8 cellular contexts compared by ENCODE assay signal in genomic region chr17:41496803-41497484, GRCh38. TPM values are rescaled to one million over a fixed set of nuclear protein-coding genes. Genes with fewer than 3 reads are reported as not detected.
DNase-seq lines count a peak whose midpoint lies in the region; ATAC-seq and TF ChIP-seq lines count a peak whose summit lies in the region.

No MANE protein-coding gene starts in this region.

- DNase-seq in GM10248 (ENCODE audit: extremely low spot score) (peak; percentile 67), NOMO-1 treated with dmso at 0.1 percent for 144 hours (lab: John Stamatoyannopoulos, UW; ENCODE audit: unreplicated experiment) (peak; percentile 98), erythroblast (lab: John Stamatoyannopoulos, UW) (peak; percentile 84 to 88), thyroid gland (peak; percentile 81 to 85), epidermal melanocyte (ENCODE audit: insufficient read length, low spot score) (no peak)
- peak; percentile 5 to 6 for DNase-seq in activated CD8-positive, alpha-beta memory T cell treated with anti-CD3 and anti-CD28 coated beads for 4 hours (ENCODE audit: low read depth in 2 of 2)
- no peak for DNase-seq in natural killer cell treated with Interleukin-12 subunit alpha and Interleukin-12 subunit beta and Interleukin-15 and Interleukin-18, amount 100 ng/mL, for 72 hours (ENCODE audit: low spot score)

- CTCF ChIA-PET in GM10248 (lab: Yijun Ruan, JAX) = interaction anchor here (1.5 kb wide), 1 partner anchor 10 kb away, joined by 5 read pairs; no protein-coding TSS in a partner anchor

- ATAC-seq in HG02981 (IDR thresholded peaks at IDR 0.05; ENCODE audit: unreplicated experiment) = peak; percentile 81
- peak; percentile 82 to 84 for ATAC-seq in natural killer cell treated with Interleukin-12 subunit alpha and Interleukin-12 subunit beta and Interleukin-15 and Interleukin-18, amount 100 ng/mL, for 72 hours

- peak overlapping the region in 1 of 2 donors; percentile 6 for H3K27ac Mint-ChIP-seq in natural killer cell treated with Interleukin-12 subunit alpha and Interleukin-12 subunit beta and Interleukin-15 and Interleukin-18, amount 100 ng/mL, for 72 hours

- peaks cover 11 to 19% of the 10 kb centered on the region in 2 donors for H3K27me3 Mint-ChIP-seq in natural killer cell treated with Interleukin-12 subunit alpha and Interleukin-12 subunit beta and Interleukin-15 and Interleukin-18, amount 100 ng/mL, for 72 hours

- no peak for TF ChIP-seq POLR2A in erythroblast (IDR thresholded peaks at IDR 0.05; ENCODE audit: low read length)
- peak in 1 of 2 donors; percentile 26 for TF ChIP-seq POLR2A in thyroid gland (IDR thresholded peaks at IDR 0.05)

- no peak overlapping the region for H3K4me3 ChIP-seq in thyroid gland (replicated peaks in 1 of 3)

- H3K27ac ChIP-seq in thyroid gland = no peak overlapping the region

- no peaks in the 10 kb centered on the region for H3K9me3 ChIP-seq in thyroid gland

- H3K4me1 ChIP-seq in thyroid gland = peaks cover 0 to 4% of the 10 kb centered on the region in 2 donors

- TF ChIP-seq CTCF in GM10248 (IDR thresholded peaks at IDR 0.05; ENCODE audit: control extremely low read depth, extremely low read depth, low read depth, missing control alignments) = no peak
- peak in 5 of 6 experiments; percentile 31 to 79 (median 74) for TF ChIP-seq CTCF in thyroid gland (IDR thresholded peaks at IDR 0.05)

- no peaks in the 10 kb centered on the region for H3K4me1 Mint-ChIP-seq in natural killer cell treated with Interleukin-12 subunit alpha and Interleukin-12 subunit beta and Interleukin-15 and Interleukin-18, amount 100 ng/mL, for 72 hours (ENCODE audit: low read depth in 2 of 2)

- WGBS in thyroid gland, 2 donors = 48 to 58% methylated on average over 10 to 12 of the region's 12 CpGs

- no peak overlapping the region for H3K4me3 Mint-ChIP-seq in natural killer cell treated with Interleukin-12 subunit alpha and Interleukin-12 subunit beta and Interleukin-15 and Interleukin-18, amount 100 ng/mL, for 72 hours

- H3K9me3 Mint-ChIP-seq in natural killer cell treated with Interleukin-12 subunit alpha and Interleukin-12 subunit beta and Interleukin-15 and Interleukin-18, amount 100 ng/mL, for 72 hours = no peaks in the 10 kb centered on the region

- H3K36me3 Mint-ChIP-seq in natural killer cell treated with Interleukin-12 subunit alpha and Interleukin-12 subunit beta and Interleukin-15 and Interleukin-18, amount 100 ng/mL, for 72 hours = no peaks in the 10 kb centered on the region

- POLR2A ChIA-PET in GM10248 (lab: Yijun Ruan, JAX) = no interaction called here

- H3K36me3 ChIP-seq in thyroid gland = no peaks in the 10 kb centered on the region

- no peaks in the 10 kb centered on the region for H3K27me3 ChIP-seq in thyroid gland

- intact Hi-C loops in thyroid gland (cut with DNase I) = no loop called here

RNA-seq across cellular contexts. Expression of gene KRT36, which starts 7.2 kb away (rescaled TPM):
- not detected for total RNA-seq in natural killer cell treated with Interleukin-12 subunit alpha and Interleukin-12 subunit beta and Interleukin-15 and Interleukin-18, amount 100 ng/mL, for 72 hours
- total RNA-seq in thyroid gland = not detected

RNA-seq across cellular contexts. Expression of gene KRT13, which starts 8.5 kb away (rescaled TPM):
- not detected for total RNA-seq in natural killer cell treated with Interleukin-12 subunit alpha and Interleukin-12 subunit beta and Interleukin-15 and Interleukin-18, amount 100 ng/mL, for 72 hours
- total RNA-seq in thyroid gland = under 1 TPM in 1 of 4 donors, not detected in 3; 0.83 TPM

RNA-seq across cellular contexts. Expression of gene KRT35, which starts 16.0 kb away (rescaled TPM):
- not detected for total RNA-seq in natural killer cell treated with Interleukin-12 subunit alpha and Interleukin-12 subunit beta and Interleukin-15 and Interleukin-18, amount 100 ng/mL, for 72 hours
- not detected for total RNA-seq in thyroid gland

RNA-seq across cellular contexts. Expression of gene KRT15, which starts 21.7 kb away (rescaled TPM):
- not detected for total RNA-seq in natural killer cell treated with Interleukin-12 subunit alpha and Interleukin-12 subunit beta and Interleukin-15 and Interleukin-18, amount 100 ng/mL, for 72 hours
- under 1 TPM in 1 of 4 donors, not detected in 3; 0.93 TPM for total RNA-seq in thyroid gland

RNA-seq across cellular contexts. Expression of gene KRT32, which starts 29.8 kb away (rescaled TPM):
- not detected for total RNA-seq in natural killer cell treated with Interleukin-12 subunit alpha and Interleukin-12 subunit beta and Interleukin-15 and Interleukin-18, amount 100 ng/mL, for 72 hours
- not detected for total RNA-seq in thyroid gland

Comparison
In these comparisons a context has a peak if more than half of its experiments do, and no peak if none do; other contexts are left out.
1. DNase-seq: peak in GM10248 (single experiment), NOMO-1 treated with dmso at 0.1 percent for 144 hours (single experiment), activated CD8-positive, alpha-beta memory T cell treated with anti-CD3 and anti-CD28 coated beads for 4 hours (2 of 2), erythroblast (2 of 2) and thyroid gland (2 of 2); none in natural killer cell treated with Interleukin-12 subunit alpha and Interleukin-12 subunit beta and Interleukin-15 and Interleukin-18, amount 100 ng/mL, for 72 hours (single experiment) and epidermal melanocyte (single experiment).